ENCODE assay signal across 9 cellular contexts in genomic region chr6:26459023-26459810, GRCh38. TPM values are rescaled to one million over a fixed set of nuclear protein-coding genes. Genes with fewer than 3 reads are reported as not detected.
DNase-seq lines count a peak whose midpoint lies in the region; TF ChIP-seq lines count a peak whose summit lies in the region.
"Had no signal": no experiment of that assay in that cellular context is flagged by ENCODE, and none has a peak within 500 bp of the region (broad histone marks: within the 10 kb centered on the region; RNA-seq: fewer than 3 reads in every experiment).

No MANE protein-coding gene starts in this region.

- H3K4me1 ChIP-seq in stomach smooth muscle (ENCODE audit: control insufficient read depth, insufficient read depth, low read length) = peaks cover 34% of the 10 kb centered on the region

- H3K27me3 ChIP-seq in stomach smooth muscle (ENCODE audit: control insufficient read depth in 1 of 2, insufficient read depth in 2 of 2, low read length in 2 of 2) = no peaks in the 10 kb centered on the region

- TF ChIP-seq CTCF in epithelial cell of proximal tubule (conservative IDR thresholded peaks at IDR 0.05; ENCODE audit: low read depth, low read length) = no peak

- peak overlapping the region; percentile 55 for H3K4me3 Mint-ChIP-seq in activated T-cell treated with anti-CD3 and anti-CD28 coated beads, Interleukin-2, amount 50 U/mL, for 24 hours

- H3K36me3 Mint-ChIP-seq in activated T-cell treated with anti-CD3 and anti-CD28 coated beads, Interleukin-2, amount 50 U/mL, for 24 hours (ENCODE audit: low read depth) = peaks cover 74% of the 10 kb centered on the region

- H3K27ac ChIP-seq in stomach smooth muscle (ENCODE audit: low read length) = no peak overlapping the region

- H3K27ac Mint-ChIP-seq in activated T-cell treated with anti-CD3 and anti-CD28 coated beads, Interleukin-2, amount 50 U/mL, for 24 hours = peak overlapping the region; percentile 50

- peaks cover 62% of the 10 kb centered on the region for H3K4me1 Mint-ChIP-seq in activated T-cell treated with anti-CD3 and anti-CD28 coated beads, Interleukin-2, amount 50 U/mL, for 24 hours (ENCODE audit: low read depth)

- H3K4me3 ChIP-seq in epithelial cell of proximal tubule (ENCODE audit: low read depth, low read length) = peak overlapping the region; percentile 80
- peak overlapping the region; percentile 61 to 69 for H3K4me3 ChIP-seq in stomach smooth muscle (ENCODE audit: low read length in 2 of 2)

- peaks cover 23 to 25% of the 10 kb centered on the region in 2 donors for H3K36me3 ChIP-seq in stomach smooth muscle (ENCODE audit: control insufficient read depth in 2 of 2, insufficient read depth in 2 of 2, low read length in 2 of 2)

- no peaks in the 10 kb centered on the region for H3K27me3 Mint-ChIP-seq in activated T-cell treated with anti-CD3 and anti-CD28 coated beads, Interleukin-2, amount 50 U/mL, for 24 hours

- DNase-seq in activated T-cell treated with anti-CD3 and anti-CD28 coated beads, Interleukin-2, amount 50 U/mL, for 24 hours = no peak
- no peak for DNase-seq in activated T-cell treated with anti-CD3 and anti-CD28 coated beads, Interleukin-2, amount 50 U/mL, for 1 hour
- DNase-seq in epithelial cell of proximal tubule (ENCODE audit: low read depth) (no peak), COLO668 (lab: John Stamatoyannopoulos, UW; ENCODE audit: unreplicated experiment) (no peak), MV-4-11 (lab: John Stamatoyannopoulos, UW) (no peak)
- DNase-seq: NCI-H446; stimulated activated CD4-positive, alpha-beta T cell treated with anti-CD3 and anti-CD28 coated beads, Interleukin-4, amount 100 ng/mL, for 24 hours had no signal

- peak overlapping the region; percentile 17 to 36 for H3K9ac ChIP-seq in stomach smooth muscle (ENCODE audit: low read length in 2 of 2)

- no peaks in the 10 kb centered on the region for H3K9me3 Mint-ChIP-seq in activated T-cell treated with anti-CD3 and anti-CD28 coated beads, Interleukin-2, amount 50 U/mL, for 24 hours

- no peaks in the 10 kb centered on the region for H3K9me3 ChIP-seq in stomach smooth muscle (ENCODE audit: control insufficient read depth in 2 of 2, low read length in 2 of 2)

RNA-seq across cellular contexts. Expression of gene BTN2A1, which starts 1.5 kb away (rescaled TPM):
- 6.0 and 6.1 TPM in 2 replicates for total RNA-seq in epithelial cell of proximal tubule

RNA-seq across cellular contexts. Expression of gene BTN3A3, which starts 18.9 kb away (rescaled TPM):
- 0.86 and 1.1 TPM in 2 replicates for total RNA-seq in epithelial cell of proximal tubule

RNA-seq across cellular contexts. Expression of gene BTN1A1, which starts 40.9 kb away (rescaled TPM):
- total RNA-seq in epithelial cell of proximal tubule = 0.14 TPM in 1 of 2 replicates, not detected in the other
- total RNA-seq: bronchial epithelial cell had no signal

RNA-seq across cellular contexts. Expression of gene BTN3A1, which starts 57.1 kb away (rescaled TPM):
- total RNA-seq in epithelial cell of proximal tubule = 5.4 and 7.2 TPM in 2 replicates
